ENCODE assay signal across 21 cellular contexts in genomic region chr2:238280083-238280816, GRCh38. TPM values are rescaled to one million over a fixed set of nuclear protein-coding genes. Genes with fewer than 3 reads are reported as not detected.
A peak's percentile ranks its signal among the peaks of the same experiment; 100 is the strongest.
DNase-seq lines count a peak whose midpoint lies in the region; ATAC-seq, FAIRE-seq and TF ChIP-seq lines count a peak whose summit lies in the region.
"Had no signal": no experiment of that assay in that cellular context is flagged by ENCODE, and none has a peak within 500 bp of the region (broad histone marks: within the 10 kb centered on the region; RNA-seq: fewer than 3 reads in every experiment).

No MANE protein-coding gene starts in this region.

- peak overlapping the region in 1 of 2 donors; percentile 46 for H3K9ac ChIP-seq in mucosa of rectum (ENCODE audit: low read depth in 1 of 2, low read length in 2 of 2)

- H3K27me3 ChIP-seq in left ventricle myocardium inferior (ENCODE audit: low read depth) (no peaks in the 10 kb centered on the region), mucosa of rectum (ENCODE audit: control insufficient read depth in 2 of 2, insufficient read depth in 2 of 2, low read length in 2 of 2) (no peaks in the 10 kb centered on the region)

- no peaks in the 10 kb centered on the region for H3K27me3 Mint-ChIP-seq in type B pancreatic cell
- H3K27me3 Mint-ChIP-seq: B cell; CD8-positive, alpha-beta memory T cell had no signal

- peaks cover 35% of the 10 kb centered on the region for H3K4me1 Mint-ChIP-seq in type B pancreatic cell (ENCODE audit: unreplicated experiment)

- H3K36me3 ChIP-seq in left ventricle myocardium inferior (peaks cover 25% of the 10 kb centered on the region), mucosa of rectum (ENCODE audit: control insufficient read depth in 2 of 2, insufficient read depth in 2 of 2, low read length in 2 of 2) (peaks cover 21 to 26% of the 10 kb centered on the region in 2 donors)

- peaks cover 14% of the 10 kb centered on the region for H3K36me3 Mint-ChIP-seq in type B pancreatic cell

- H3K9me3 ChIP-seq in left ventricle myocardium inferior (replicated peaks) = no peaks in the 10 kb centered on the region
- no peaks in the 10 kb centered on the region for H3K9me3 ChIP-seq in mucosa of rectum (ENCODE audit: control insufficient read depth in 2 of 2, low read length in 2 of 2)

- no peaks in the 10 kb centered on the region for H3K9me3 Mint-ChIP-seq in type B pancreatic cell
- H3K9me3 Mint-ChIP-seq: CD8-positive, alpha-beta memory T cell had no signal

- peak; percentile 5 for FAIRE-seq in islet of Langerhans (lab: Jason Lieb, UNC)
- FAIRE-seq: D721Med, RCC 7860 had no signal

- peaks cover 45% of the 10 kb centered on the region for H3K4me1 ChIP-seq in left ventricle myocardium inferior
- peaks cover 39 to 55% of the 10 kb centered on the region in 2 donors for H3K4me1 ChIP-seq in mucosa of rectum (ENCODE audit: control insufficient read depth in 2 of 2, insufficient read depth in 2 of 2, low read length in 2 of 2)

- no peak for ATAC-seq in left cardiac atrium

- H3K27ac ChIP-seq in left ventricle myocardium inferior (replicated peaks) = no peak overlapping the region
- H3K27ac ChIP-seq in mucosa of rectum (ENCODE audit: low read depth in 2 of 2, low read length in 2 of 2) = peak overlapping the region; percentile 59 to 82
- H3K27ac ChIP-seq: SK-N-MC had no signal

- H3K4me3 Mint-ChIP-seq in type B pancreatic cell = peak overlapping the region; percentile 9
- H3K4me3 Mint-ChIP-seq: B cell had no signal

- H3K4me3 ChIP-seq in left ventricle myocardium inferior (no peak overlapping the region), mucosa of rectum (ENCODE audit: low read length in 2 of 2) (peak overlapping the region; percentile 14 to 22)
- H3K4me3 ChIP-seq: SK-N-MC had no signal

- intact Hi-C loops in left cardiac atrium (cut with DNase I) = no loop called here
- intact Hi-C loops in left ventricle myocardium inferior (cut with micrococcal nuclease) = no loop called here

- H3K27ac Mint-ChIP-seq in type B pancreatic cell = peak overlapping the region; percentile 6
- H3K27ac Mint-ChIP-seq: B cell had no signal

- TF ChIP-seq CTCF in left ventricle myocardium inferior (IDR thresholded peaks at IDR 0.05; ENCODE audit: borderline replicate concordance) (no peak), type B pancreatic cell (conservative IDR thresholded peaks at IDR 0.05) (no peak)

- DNase-seq in left cardiac atrium (peak; percentile 16), left ventricle myocardium inferior (no peak), type B pancreatic cell (ENCODE audit: extremely low spot score, unreplicated experiment) (no peak), HUDEP-2 (lab: John Stamatoyannopoulos, UW; ENCODE audit: unreplicated experiment in 76 of 76) (no peak), NCI-H187 (lab: John Stamatoyannopoulos, UW) (no peak)
- DNase-seq in stimulated activated CD4-positive, alpha-beta T cell treated with anti-CD3 and anti-CD28 coated beads, Interleukin-4, amount 100 ng/mL, for 4 hours = no peak
- DNase-seq: DMS79, HCEC 1CT, MM.1S, NCI-H1092 treated with DMSO at 0.1 percent for 48 hours, NCI-H146, NCI-H2081 treated with DMSO at 0.1 percent for 48 hours, NCI-H446 treated with DMSO at 0.1 percent for 48 hours, SHP77 had no signal

RNA-seq across cellular contexts. Expression of gene PER2, which starts 8.2 kb away (rescaled TPM):
- total RNA-seq in left cardiac atrium = 1 to 10 TPM; 6.4 to 8.1 TPM
- total RNA-seq in left ventricle myocardium inferior = 3.4 TPM
- total RNA-seq in type B pancreatic cell (ENCODE audit: low replicate concordance) = 14.0 and 15.5 TPM in 2 replicates

RNA-seq across cellular contexts. Expression of gene TRAF3IP1, which starts 40.1 kb away (rescaled TPM):
- total RNA-seq in left cardiac atrium (10 to 100 TPM; 12.1 to 14.2 TPM), left ventricle myocardium inferior (14.6 TPM), type B pancreatic cell (ENCODE audit: low replicate concordance) (20.9 and 21.0 TPM in 2 replicates)

RNA-seq across cellular contexts. Expression of gene HES6, which starts 40.4 kb away (rescaled TPM):
- 1 to 10 TPM; 3.8 to 4.3 TPM for total RNA-seq in left cardiac atrium
- 2.7 TPM for total RNA-seq in left ventricle myocardium inferior
- total RNA-seq in type B pancreatic cell (ENCODE audit: low replicate concordance) = 12.0 and 24.4 TPM in 2 replicates
